In the genomic region with DNA sequence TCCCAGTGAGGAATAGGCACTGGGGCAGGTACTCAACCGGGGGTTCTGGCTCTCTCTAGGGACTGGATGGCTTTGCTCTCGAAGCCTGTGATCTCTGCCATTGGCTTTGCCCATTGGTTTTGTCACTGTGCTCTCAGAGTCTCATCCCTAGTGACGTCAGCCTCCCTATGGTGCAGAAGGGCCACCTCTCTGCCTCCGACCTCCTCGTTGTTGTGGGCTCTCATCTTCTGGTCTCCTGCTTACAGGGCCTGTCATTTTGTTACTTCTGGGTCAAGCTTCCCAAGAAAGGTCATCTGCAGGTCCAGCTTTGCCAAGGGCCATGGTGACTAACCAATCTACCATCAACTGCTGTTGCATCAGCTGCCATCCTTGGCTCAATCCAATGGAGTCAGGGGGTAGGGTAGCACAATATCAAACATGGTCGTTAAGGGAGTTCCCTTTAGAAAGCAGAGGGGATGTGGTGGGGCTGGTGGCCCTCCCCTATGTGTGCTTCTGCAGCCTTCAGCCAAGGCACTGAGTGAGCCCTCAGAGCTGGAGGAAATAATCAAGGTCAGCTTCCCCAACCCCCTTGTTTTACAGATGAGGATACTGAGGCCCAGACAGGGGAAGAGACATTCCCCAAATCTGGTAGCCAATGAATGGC, we compare ENCODE assay signal across 1 cellular context.
TF ChIP-seq lines count a peak whose summit lies in the region.

No MANE protein-coding gene starts in this region.

TF ChIP-seq in H1, 55 proteins besides CTCF, POLR2A, EP300 and RAD21:
- no peak for TF ChIP-seq MAFK (IDR thresholded peaks at IDR 0.05; ENCODE audit: low read depth, low read length)
- no peak for TF ChIP-seq CHD2 (IDR thresholded peaks at IDR 0.05; ENCODE audit: low read length)
- TF ChIP-seq BRCA1 (IDR thresholded peaks at IDR 0.05; ENCODE audit: low read depth, low read length), result no peak
- TF ChIP-seq SIN3A (conservative IDR thresholded peaks at IDR 0.05 in 1 of 2, IDR thresholded peaks at IDR 0.05 in 1 of 2; ENCODE audit: low read depth in 1 of 2, low read length in 2 of 2), result no peak
